1 cellular context compared by ENCODE assay signal in the genomic region with DNA sequence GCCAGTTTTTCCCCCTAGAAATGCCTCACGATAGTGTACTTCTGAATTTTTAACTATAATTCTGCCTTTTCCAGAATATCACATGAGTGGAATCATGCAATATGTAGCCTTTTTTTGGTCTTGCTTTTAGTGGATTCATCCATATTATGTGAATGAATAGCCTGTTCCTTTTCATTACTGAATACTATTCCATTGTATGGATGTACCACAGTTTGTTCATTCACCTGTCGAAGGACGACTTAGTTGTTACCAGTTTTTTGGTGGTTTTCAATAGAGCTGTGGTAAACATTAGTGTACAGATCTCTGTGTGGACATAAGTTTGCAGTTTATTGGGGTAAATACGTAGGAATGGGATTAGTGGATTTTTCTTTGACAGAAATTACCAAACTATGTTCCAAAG.
TF ChIP-seq lines count a peak whose summit lies in the region.

No MANE protein-coding gene starts in this region.

TF ChIP-seq in HEK293, 187 proteins besides CTCF, POLR2A, EP300 and RAD21 (continued from another document):
- TF ChIP-seq ZNF280D (tag by site-specific recombination; IDR thresholded peaks at IDR 0.05): 0 out of 2 replicates have a peak, but pooled peaks have one; percentile 12
